In the genomic region with DNA sequence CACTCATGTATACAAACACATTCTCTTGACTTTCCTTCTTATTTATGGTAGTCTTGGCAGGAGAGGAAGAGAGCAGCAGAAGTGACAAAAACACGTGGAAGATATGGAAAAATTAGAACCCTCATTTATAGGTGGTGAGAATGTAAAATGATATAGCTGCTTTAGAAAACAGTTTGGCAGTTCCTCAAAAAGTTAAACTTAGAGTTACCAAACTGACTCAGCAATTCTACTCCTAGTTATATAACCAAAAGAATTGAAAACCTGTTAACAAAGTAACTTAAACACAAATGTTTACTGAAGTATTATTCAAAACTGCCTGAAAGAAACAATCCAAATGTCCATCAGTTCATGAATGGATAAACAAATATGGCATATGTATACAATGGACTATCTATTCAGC, we compare ENCODE assay signal across 26 cellular contexts. TPM values are rescaled to one million over a fixed set of nuclear protein-coding genes. Genes with fewer than 3 reads are reported as not detected.
DNase-seq lines count a peak whose midpoint lies in the region; ATAC-seq, FAIRE-seq and TF ChIP-seq lines count a peak whose summit lies in the region.
"Had no signal": no experiment of that assay in that cellular context is flagged by ENCODE, and none has a peak within 500 bp of the region (broad histone marks: within the 10 kb centered on the region; RNA-seq: fewer than 3 reads in every experiment).

No MANE protein-coding gene starts in this region.

- in situ Hi-C loops in HepG2 (cut with HindIII; ENCODE audit: extremely low pct_ligation_motif_present, low pct_unique_long_range_greater_than_20kb): no loop called here

- TF ChIP-seq CTCF in A549 (IDR thresholded peaks at IDR 0.05): no peak
- no peak for TF ChIP-seq CTCF in HL-60 (IDR thresholded peaks at IDR 0.05; ENCODE audit: insufficient read depth, low read length)
- no peak for TF ChIP-seq CTCF in OCI-LY3 (IDR thresholded peaks at IDR 0.05; ENCODE audit: low read depth, low read length)
- TF ChIP-seq CTCF in HepG2 (CRISPR knock-in tag; IDR thresholded peaks at IDR 0.05): no peak
- no peak for TF ChIP-seq CTCF in ovary (IDR thresholded peaks at IDR 0.05)

- TF ChIP-seq RAD21 in A549 (conservative IDR thresholded peaks at IDR 0.05 in 1 of 2, IDR thresholded peaks at IDR 0.05 in 1 of 2) (no peak), HepG2 (CRISPR knock-in tag; IDR thresholded peaks at IDR 0.05) (no peak)

- BruUV-seq in HepG2 (replicated peaks; lab: Mats Ljungman, UMichigan): no TSS peak

- no peak overlapping the region for H3K27ac Mint-ChIP-seq in activated CD4-positive, alpha-beta memory T cell treated with anti-CD3 and anti-CD28 coated beads for 36 hours
- H3K27ac Mint-ChIP-seq: activated CD4-positive, alpha-beta T cell treated with anti-CD3 and anti-CD28 coated beads, Interleukin-2, amount 10 ng/mL, durations not matched to agents 24 days and 14 days; activated T-helper 1 cell treated with anti-CD3 and anti-CD28 coated beads, Interleukin-12 subunit alpha, Interleukin-12 subunit beta, Interleukin-2, Interleukin-4 antibody, amounts not matched to agents 30 ng/mL and 10 ng/mL and 1 ng/mL, durations not matched to agents 14 hours and 24 hours and 36 hours; IgD-negative memory B cell; T-helper 1 cell treated with Interleukin-12 subunit alpha and Interleukin-12 subunit beta and Interleukin-4 antibody, amounts not matched to agents 30 μg/mL and 1 μg/mL, for 36 hours had no signal

- DNase-seq in A549 (ENCODE audit: low read depth in 1 of 2, low spot score in 1 of 2) (no peak), HL-60 (ENCODE audit: low read depth in 1 of 2, low spot score in 1 of 2) (no peak), HepG2 (ENCODE audit: low spot score) (no peak), ovary (no peak)
- no peak for DNase-seq in activated CD4-positive, alpha-beta memory T cell treated with anti-CD3 and anti-CD28 coated beads for 36 hours
- DNase-seq: ACHN; activated CD4-positive, alpha-beta T cell treated with anti-CD3 and anti-CD28 coated beads, Interleukin-2, amount 10 ng/mL, durations not matched to agents 24 days and 14 days; activated naive CD4-positive, alpha-beta T cell treated with anti-CD3 and anti-CD28 coated beads, Interleukin-2, amount 50 U/mL, for 16 hours; Caco-2; central memory CD4-positive, alpha-beta T cell; glutamatergic neuron; kidney glomerular epithelial cell; lower lobe of right lung; MM.1S; NCI-H1694 treated with DMSO at 0.1 percent for 48 hours; NCI-H526 had no signal

- peaks cover 39% of the 10 kb centered on the region for H3K4me1 Mint-ChIP-seq in activated CD4-positive, alpha-beta memory T cell treated with anti-CD3 and anti-CD28 coated beads for 36 hours (ENCODE audit: low read depth)
- H3K4me1 Mint-ChIP-seq: neural crest cell had no signal

- H3K4me3 ChIP-seq in A549 (no peak overlapping the region), HL-60 (replicated peaks; ENCODE audit: insufficient read depth, low read length) (no peak overlapping the region), OCI-LY3 (ENCODE audit: low read length) (0 out of 2 replicates have a peak overlapping the region, but pooled peaks have one; percentile 0), HepG2 (replicated peaks in 1 of 3; ENCODE audit: insufficient read depth in 1 of 3, low read depth in 2 of 3, low read length in 3 of 3) (no peak overlapping the region), ovary (no peak overlapping the region)
- H3K4me3 ChIP-seq: lower lobe of right lung, prostate gland had no signal

- H3K9ac ChIP-seq in OCI-LY3 (ENCODE audit: low read length) (no peak overlapping the region), HepG2 (ENCODE audit: insufficient read depth, low read depth, low read length) (no peak overlapping the region)

- no peak overlapping the region for H3K4me3 Mint-ChIP-seq in activated CD4-positive, alpha-beta memory T cell treated with anti-CD3 and anti-CD28 coated beads for 36 hours
- H3K4me3 Mint-ChIP-seq: activated CD4-positive, alpha-beta T cell treated with anti-CD3 and anti-CD28 coated beads, Interleukin-2, amount 10 ng/mL, durations not matched to agents 24 days and 14 days; activated T-helper 1 cell treated with anti-CD3 and anti-CD28 coated beads, Interleukin-12 subunit alpha, Interleukin-12 subunit beta, Interleukin-2, Interleukin-4 antibody, amounts not matched to agents 30 ng/mL and 10 ng/mL and 1 ng/mL, durations not matched to agents 14 hours and 24 hours and 36 hours; IgD-negative memory B cell; neural crest cell; T-helper 1 cell treated with Interleukin-12 subunit alpha and Interleukin-12 subunit beta and Interleukin-4 antibody, amounts not matched to agents 30 μg/mL and 1 μg/mL, for 36 hours had no signal

- TF ChIP-seq POLR2A in A549 (IDR thresholded peaks at IDR 0.05; ENCODE audit: low read length): no peak
- TF ChIP-seq POLR2A in HepG2 (IDR thresholded peaks at IDR 0.05; ENCODE audit: insufficient read depth in 1 of 2, low read depth in 2 of 2, low read length in 2 of 2): no peak
- no peak for TF ChIP-seq POLR2A in ovary (IDR thresholded peaks at IDR 0.05)

- H3K36me3 Mint-ChIP-seq in activated CD4-positive, alpha-beta memory T cell treated with anti-CD3 and anti-CD28 coated beads for 36 hours: peaks cover 7% of the 10 kb centered on the region

- H4K20me1 ChIP-seq in OCI-LY3 (ENCODE audit: insufficient read depth, low read length) (peaks cover 4% of the 10 kb centered on the region; the same call in 1 of the 2 replicates), HepG2 (ENCODE audit: insufficient read depth, low read length) (no peaks in the 10 kb centered on the region)

- ATAC-seq in A549 (no peak), HepG2 (no peak), HG02642 (IDR thresholded peaks at IDR 0.05; ENCODE audit: poor library complexity, unreplicated experiment) (no peak), GM19023 (IDR thresholded peaks at IDR 0.05; ENCODE audit: unreplicated experiment) (no peak)
- ATAC-seq: lower lobe of right lung had no signal

- WGBS in A549 (ENCODE audit: missing lambda C conversion rate): 85% methylated on average over 1 of the region's 1 CpG
- 96% methylated on average over 1 of the region's 1 CpG for WGBS in HepG2 (ENCODE audit: low lambda C conversion rate)
- 63 to 78% (median 66%) methylated on average over 1 of the region's 1 CpG for WGBS in ovary, 3 donors

- H3K27me3 ChIP-seq in HL-60 (ENCODE audit: insufficient read depth, poor library complexity, severe bottlenecking): no peaks in the 10 kb centered on the region
- H3K27me3 ChIP-seq in OCI-LY3 (ENCODE audit: low read depth, low read length): peaks cover 15% of the 10 kb centered on the region; the same call in 1 of the 2 replicates
- H3K27me3 ChIP-seq in HepG2 (ENCODE audit: control insufficient read depth in 1 of 2, insufficient read depth in 2 of 2, low read length in 2 of 2): no peaks in the 10 kb centered on the region
- H3K27me3 ChIP-seq in ovary: no peaks in the 10 kb centered on the region

- no peaks in the 10 kb centered on the region for H3K9me3 ChIP-seq in A549
- H3K9me3 ChIP-seq in OCI-LY3 (ENCODE audit: insufficient read depth, low read length): no peaks in the 10 kb centered on the region
- H3K9me3 ChIP-seq in HepG2 (ENCODE audit: low read length): no peaks in the 10 kb centered on the region
- no peaks in the 10 kb centered on the region for H3K9me3 ChIP-seq in ovary
- H3K9me3 ChIP-seq: Caco-2, lower lobe of right lung, prostate gland had no signal

- POLR2A ChIA-PET in A549 (lab: Yijun Ruan, JAX): no interaction called here
- POLR2A ChIA-PET in HepG2 (lab: Yijun Ruan, JAX): no interaction called here
- POLR2A ChIA-PET in activated CD4-positive, alpha-beta memory T cell treated with anti-CD3 and anti-CD28 coated beads for 36 hours (lab: Charles Lee): no interaction called here

- H3K4me2 ChIP-seq in A549: no peak overlapping the region
- peak overlapping the region; percentile 42 for H3K4me2 ChIP-seq in OCI-LY3 (ENCODE audit: low read length)
- H3K4me2 ChIP-seq in HepG2 (ENCODE audit: low read depth, low read length): no peak overlapping the region

- TF ChIP-seq EP300 in A549 (IDR thresholded peaks at IDR 0.05): no peak
- TF ChIP-seq EP300 in HepG2 (IDR thresholded peaks at IDR 0.05; ENCODE audit: low read depth in 2 of 2, low read length in 2 of 2): no peak
- TF ChIP-seq EP300 in HepG2 (CRISPR knock-in tag; IDR thresholded peaks at IDR 0.05; ENCODE audit: borderline replicate concordance): no peak
- TF ChIP-seq EP300 in ovary (IDR thresholded peaks at IDR 0.05): no peak

- no peaks in the 10 kb centered on the region for H3K79me2 ChIP-seq in OCI-LY3 (ENCODE audit: low read length)
- H3K79me2 ChIP-seq in HepG2 (ENCODE audit: insufficient read depth, low read length): no peaks in the 10 kb centered on the region

- CTCF ChIA-PET in A549 (lab: Yijun Ruan, JAX): interaction anchor here (1.3 kb wide), 1 partner anchor 63 kb away, joined by 5 read pairs; no protein-coding TSS in a partner anchor
- CTCF ChIA-PET in HepG2 (lab: Yijun Ruan, JAX; ENCODE audit: low intra/inter-chr PET ratio, low total read pairs): no interaction called here
- CTCF ChIA-PET in activated CD4-positive, alpha-beta memory T cell treated with anti-CD3 and anti-CD28 coated beads for 36 hours (lab: Charles Lee): no interaction called here

- H3K36me3 ChIP-seq in OCI-LY3 (replicated peaks; ENCODE audit: low read depth, low read length) (no peaks in the 10 kb centered on the region), HepG2 (replicated peaks in 1 of 2; ENCODE audit: control insufficient read depth in 1 of 2, insufficient read depth in 2 of 2, low read length in 2 of 2) (no peaks in the 10 kb centered on the region; a peak in 2 of 5 replicates), ovary (no peaks in the 10 kb centered on the region)
- H3K36me3 ChIP-seq: prostate gland had no signal

- FAIRE-seq in A549 (lab: Jason Lieb, UNC): no peak
- no peak for FAIRE-seq in HepG2 (lab: Jason Lieb, UNC)
- FAIRE-seq: astrocyte had no signal

- intact Hi-C loops in HepG2 (cut with micrococcal nuclease; ENCODE audit: unreplicated experiment): no loop called here
- intact Hi-C loops in ovary (cut with DNase I): no loop called here
- intact Hi-C loops in activated CD4-positive, alpha-beta memory T cell treated with anti-CD3 and anti-CD28 coated beads for 36 hours (cut with micrococcal nuclease): no loop called here

- H3K27ac ChIP-seq in A549: no peak overlapping the region
- H3K27ac ChIP-seq in HL-60 (replicated peaks): peak overlapping the region; percentile 63
- no peak overlapping the region for H3K27ac ChIP-seq in OCI-LY3 (ENCODE audit: low read length)
- H3K27ac ChIP-seq in HepG2 (ENCODE audit: extremely low read length, insufficient read depth, low read length): no peak overlapping the region
- H3K27ac ChIP-seq in ovary: no peak overlapping the region
- H3K27ac ChIP-seq: lower lobe of right lung, prostate gland, VCaP had no signal

- no peaks in the 10 kb centered on the region for H3K9me3 Mint-ChIP-seq in activated CD4-positive, alpha-beta memory T cell treated with anti-CD3 and anti-CD28 coated beads for 36 hours
- H3K9me3 Mint-ChIP-seq: activated CD4-positive, alpha-beta T cell treated with anti-CD3 and anti-CD28 coated beads, Interleukin-2, amount 10 ng/mL, durations not matched to agents 24 days and 14 days; activated T-helper 1 cell treated with anti-CD3 and anti-CD28 coated beads, Interleukin-12 subunit alpha, Interleukin-12 subunit beta, Interleukin-2, Interleukin-4 antibody, amounts not matched to agents 30 ng/mL and 10 ng/mL and 1 ng/mL, durations not matched to agents 14 hours and 24 hours and 36 hours; IgD-negative memory B cell; neural crest cell; T-helper 1 cell treated with Interleukin-12 subunit alpha and Interleukin-12 subunit beta and Interleukin-4 antibody, amounts not matched to agents 30 μg/mL and 1 μg/mL, for 36 hours had no signal

- no peak overlapping the region for H2AFZ ChIP-seq in OCI-LY3 (ENCODE audit: low read depth, low read length)
- H2AFZ ChIP-seq in HepG2 (ENCODE audit: low read length): no peak overlapping the region

- peaks cover 1% of the 10 kb centered on the region for H3K27me3 Mint-ChIP-seq in activated CD4-positive, alpha-beta memory T cell treated with anti-CD3 and anti-CD28 coated beads for 36 hours
- H3K27me3 Mint-ChIP-seq: activated CD4-positive, alpha-beta T cell treated with anti-CD3 and anti-CD28 coated beads, Interleukin-2, amount 10 ng/mL, durations not matched to agents 24 days and 14 days; IgD-negative memory B cell had no signal

- H3K4me1 ChIP-seq in A549: no peaks in the 10 kb centered on the region; the same call in 1 of the 3 replicates
- H3K4me1 ChIP-seq in OCI-LY3 (ENCODE audit: low read length): peaks cover 38% of the 10 kb centered on the region
- peaks cover 12% of the 10 kb centered on the region; the same call in 1 of the 2 replicates for H3K4me1 ChIP-seq in HepG2 (ENCODE audit: insufficient read depth, low read length)
- H3K4me1 ChIP-seq in ovary (ENCODE audit: insufficient read depth): no peaks in the 10 kb centered on the region
- H3K4me1 ChIP-seq: lower lobe of right lung, prostate gland had no signal

RNA-seq across cellular contexts. Expression of gene NUCB2, which starts 16.8 kb away (rescaled TPM):
- polyA plus RNA-seq in A549 (2011; rRNA removed) (78.5 and 92.5 TPM in 2 replicates), A549 (2017; fragmentation: RNase III; extraction: RNeasy Plus Mini Kit Qiagen cat#74134 plus additional on column Dnase treatment) (34.6 to 38.4 TPM (median 36.7 TPM) in 3 replicates), HepG2 (2011; rRNA removed) (28.1 and 54.2 TPM in 2 replicates), ovary (100 to 1,000 TPM in 1 of 2 donors, 10 to 100 TPM in 1; 57.6 to 108 TPM)
- 8.4 and 9.6 TPM in 2 replicates for polyA plus RNA-seq in A549 (2012; cell fraction: cytosol; rRNA removed)
- 2.7 and 6.6 TPM in 2 replicates for polyA plus RNA-seq in A549 (2012; cell fraction: nucleus; rRNA removed)
- polyA minus RNA-seq in A549 (2011; rRNA and poly(A)+ RNA removed): 19.0 and 22.1 TPM in 2 replicates
- total RNA-seq in HepG2 (2016; rRNA removed; fragmentation: Illumina TruSeq; extraction: Trizol) (51.7 and 82.4 TPM in 2 replicates), ovary (100 to 1,000 TPM in 2 of 7 donors, 10 to 100 TPM in 5; 36.7 to 116 (median 86.1) TPM)
- 12.8 and 18.2 TPM in 2 replicates for total RNA-seq in HepG2 (2016; cell fraction: cytosol; rRNA removed; fragmentation: Illumina TruSeq; extraction: Trizol; ENCODE audit: low read depth)
- 53.2 and 84.3 TPM in 2 replicates for total RNA-seq in HepG2 (2016; cell fraction: insoluble cytoplasmic fraction; rRNA removed; fragmentation: Illumina TruSeq; extraction: Trizol)
- 22.0 and 25.9 TPM in 2 replicates for total RNA-seq in HepG2 (2016; cell fraction: membrane; rRNA removed; fragmentation: Illumina TruSeq; extraction: Trizol)
- total RNA-seq in HepG2 (2016; cell fraction: nucleus; rRNA removed; fragmentation: Illumina TruSeq; extraction: Trizol): 61.4 and 67.1 TPM in 2 replicates
- 16.3 and 21.6 TPM in 2 replicates for polyA plus RNA-seq in HepG2 (2011; cell fraction: cytosol; rRNA removed)
- polyA plus RNA-seq in HepG2 (2011; cell fraction: nucleus; rRNA removed): 5.9 and 6.4 TPM in 2 replicates
- polyA plus RNA-seq in HepG2 (2012): 41.1 and 53.2 TPM in 2 replicates
- polyA plus RNA-seq in HepG2 (2016; cell fraction: cytosol; fragmentation: Illumina TruSeq; extraction: Trizol; ENCODE audit: low read depth): 15.9 and 16.0 TPM in 2 replicates
- 52.8 and 57.8 TPM in 2 replicates for polyA plus RNA-seq in HepG2 (2016; cell fraction: insoluble cytoplasmic fraction; fragmentation: Illumina TruSeq; extraction: Trizol; ENCODE audit: low read depth)
- 14.5 and 18.2 TPM in 2 replicates for polyA plus RNA-seq in HepG2 (2016; cell fraction: membrane; fragmentation: Illumina TruSeq; extraction: Trizol; ENCODE audit: low read depth)
- 83.7 and 90.3 TPM in 2 replicates for polyA plus RNA-seq in HepG2 (2016; cell fraction: nucleus; fragmentation: Illumina TruSeq; extraction: Trizol; ENCODE audit: insufficient read depth, low read depth)
- polyA minus RNA-seq in HepG2 (2011; rRNA and poly(A)+ RNA removed; ENCODE audit: low replicate concordance): 10.2 and 12.9 TPM in 2 replicates
- 21.3 and 25.6 TPM in 2 replicates for polyA minus RNA-seq in HepG2 (2011; cell fraction: cytosol; rRNA and poly(A)+ RNA removed)
- 18.9 and 21.6 TPM in 2 replicates for polyA minus RNA-seq in HepG2 (2011; cell fraction: nucleus; rRNA and poly(A)+ RNA removed)
- total RNA-seq in activated CD4-positive, alpha-beta memory T cell treated with anti-CD3 and anti-CD28 coated beads for 36 hours: 10 to 100 TPM; 38.1 to 38.2 TPM

RNA-seq across cellular contexts. Expression of gene NCR3LG1, which starts 58.3 kb away (rescaled TPM):
- polyA plus RNA-seq in A549 (2011; rRNA removed): 2.4 and 3.3 TPM in 2 replicates
- polyA plus RNA-seq in A549 (2012; cell fraction: cytosol; rRNA removed): 0.20 and 0.25 TPM in 2 replicates
- polyA plus RNA-seq in A549 (2012; cell fraction: nucleus; rRNA removed): 0.62 and 0.86 TPM in 2 replicates
- polyA plus RNA-seq in A549 (2017; fragmentation: RNase III; extraction: RNeasy Plus Mini Kit Qiagen cat#74134 plus additional on column Dnase treatment): 1.1 to 1.4 TPM (median 1.3 TPM) in 3 replicates
- 5.1 and 5.8 TPM in 2 replicates for polyA minus RNA-seq in A549 (2011; rRNA and poly(A)+ RNA removed)
- total RNA-seq in HepG2 (2016; rRNA removed; fragmentation: Illumina TruSeq; extraction: Trizol): 16.9 and 25.1 TPM in 2 replicates
- 1.7 and 1.8 TPM in 2 replicates for total RNA-seq in HepG2 (2016; cell fraction: cytosol; rRNA removed; fragmentation: Illumina TruSeq; extraction: Trizol; ENCODE audit: low read depth)
- 17.1 and 23.6 TPM in 2 replicates for total RNA-seq in HepG2 (2016; cell fraction: insoluble cytoplasmic fraction; rRNA removed; fragmentation: Illumina TruSeq; extraction: Trizol)
- 6.6 and 7.3 TPM in 2 replicates for total RNA-seq in HepG2 (2016; cell fraction: membrane; rRNA removed; fragmentation: Illumina TruSeq; extraction: Trizol)
- total RNA-seq in HepG2 (2016; cell fraction: nucleus; rRNA removed; fragmentation: Illumina TruSeq; extraction: Trizol): 47.1 and 51.5 TPM in 2 replicates
- 16.1 and 16.7 TPM in 2 replicates for polyA plus RNA-seq in HepG2 (2011; rRNA removed)
- 6.1 and 8.8 TPM in 2 replicates for polyA plus RNA-seq in HepG2 (2011; cell fraction: cytosol; rRNA removed)
- 25.7 and 29.3 TPM in 2 replicates for polyA plus RNA-seq in HepG2 (2011; cell fraction: nucleus; rRNA removed)
- 13.9 and 15.6 TPM in 2 replicates for polyA plus RNA-seq in HepG2 (2012)
- 0.36 and 0.37 TPM in 2 replicates for polyA plus RNA-seq in HepG2 (2016; cell fraction: cytosol; fragmentation: Illumina TruSeq; extraction: Trizol; ENCODE audit: low read depth)
- 4.3 and 4.5 TPM in 2 replicates for polyA plus RNA-seq in HepG2 (2016; cell fraction: insoluble cytoplasmic fraction; fragmentation: Illumina TruSeq; extraction: Trizol; ENCODE audit: low read depth)
- 0.42 and 0.73 TPM in 2 replicates for polyA plus RNA-seq in HepG2 (2016; cell fraction: membrane; fragmentation: Illumina TruSeq; extraction: Trizol; ENCODE audit: low read depth)
- 41.4 and 45.9 TPM in 2 replicates for polyA plus RNA-seq in HepG2 (2016; cell fraction: nucleus; fragmentation: Illumina TruSeq; extraction: Trizol; ENCODE audit: insufficient read depth, low read depth)
- polyA minus RNA-seq in HepG2 (2011; rRNA and poly(A)+ RNA removed; ENCODE audit: low replicate concordance): 26.3 and 35.1 TPM in 2 replicates
- polyA minus RNA-seq in HepG2 (2011; cell fraction: cytosol; rRNA and poly(A)+ RNA removed): 24.1 and 35.0 TPM in 2 replicates
- polyA minus RNA-seq in HepG2 (2011; cell fraction: nucleus; rRNA and poly(A)+ RNA removed): 50.6 and 66.1 TPM in 2 replicates
- 1 to 10 TPM; 2.4 to 7.7 (median 4.0) TPM for total RNA-seq in ovary
- 1 to 10 TPM in 1 of 2 donors, under 1 TPM in 1; 0.75 to 3.5 TPM for polyA plus RNA-seq in ovary
- under 1 TPM; 0.69 to 0.82 TPM for total RNA-seq in activated CD4-positive, alpha-beta memory T cell treated with anti-CD3 and anti-CD28 coated beads for 36 hours
- polyA plus RNA-seq: IgD-negative memory B cell had no signal

Comparison
In these comparisons a context has a peak if more than half of its experiments do, and no peak if none do; other contexts are left out.
1. Of the 38 proteins assayed by ChIP-seq in both HepG2 and A549: peak only in HepG2: none; only in A549: none; in both: MAFK; in neither: 37.